Comparison of ENCODE assay signal across 16 cellular contexts in genomic region chr1:196466656-196467055, GRCh38.
A peak's percentile ranks its signal among the peaks of the same experiment; 100 is the strongest.
DNase-seq lines count a peak whose midpoint lies in the region; ATAC-seq and TF ChIP-seq lines count a peak whose summit lies in the region.
"Had no signal": no experiment of that assay in that cellular context is flagged by ENCODE, and none has a peak within 500 bp of the region (broad histone marks: within the 10 kb centered on the region; RNA-seq: fewer than 3 reads in every experiment).

No MANE protein-coding gene starts in this region.

- H3K4me3 Mint-ChIP-seq in stimulated activated memory B cell treated with anti-CD40 and anti-IgM and Interleukin-4, amounts not matched to agents 10 μg/mL and 1 μg/mL and 100 μg/mL, for 72 hours = no peak overlapping the region

- H3K23ac ChIP-seq in mesenchymal stem cell (ENCODE audit: low read length in 2 of 2) = no peak overlapping the region

- intact Hi-C loops in mammary epithelial cell (cut with micrococcal nuclease) = no loop called here

- ATAC-seq in HG02885 (IDR thresholded peaks at IDR 0.05; ENCODE audit: poor library complexity, unreplicated experiment) = no peak
- no peak for ATAC-seq in stimulated activated memory B cell treated with anti-CD40 and anti-IgM and Interleukin-4, amounts not matched to agents 10 μg/mL and 1 μg/mL and 100 μg/mL, for 72 hours
- ATAC-seq: pancreas had no signal

- H3K4me1 ChIP-seq in mammary epithelial cell (ENCODE audit: insufficient read depth, low read length) (peaks cover 9% of the 10 kb centered on the region), mesenchymal stem cell (ENCODE audit: control insufficient read depth, insufficient read depth, low read depth, low read length) (no peaks in the 10 kb centered on the region)
- H3K4me1 ChIP-seq: uterus had no signal

- H3K9ac ChIP-seq in mammary epithelial cell (ENCODE audit: insufficient read depth, low read length) (no peak overlapping the region), mesenchymal stem cell (ENCODE audit: low read length) (peak overlapping the region; percentile 17)

- H3K27me3 Mint-ChIP-seq in stimulated activated memory B cell treated with anti-CD40 and anti-IgM and Interleukin-4, amounts not matched to agents 10 μg/mL and 1 μg/mL and 100 μg/mL, for 72 hours = no peaks in the 10 kb centered on the region

- H2AK5ac ChIP-seq in mesenchymal stem cell (ENCODE audit: low read length, severe bottlenecking) = peak overlapping the region; percentile 99

- in situ Hi-C loops in mammary epithelial cell (cut with MboI; ENCODE audit: low sequenced_read_pairs in 2 of 2) = no loop called here

- H3K79me1 ChIP-seq in mesenchymal stem cell (replicated peaks; ENCODE audit: low read length, poor library complexity, severe bottlenecking) = peaks cover 3% of the 10 kb centered on the region

- TF ChIP-seq CTCF in AG10803 (conservative IDR thresholded peaks at IDR 0.05; ENCODE audit: low read length) (no peak), mammary epithelial cell (conservative IDR thresholded peaks at IDR 0.05 in 1 of 2, IDR thresholded peaks at IDR 0.05 in 1 of 2; ENCODE audit: extremely low read depth in 1 of 2, insufficient read depth in 1 of 2, low read depth in 1 of 2, low read length in 2 of 2) (no peak), coronary artery (IDR thresholded peaks at IDR 0.05) (no peak)

- no peak overlapping the region for H2BK120ac ChIP-seq in mesenchymal stem cell (ENCODE audit: low read depth, low read length)

- H3K4me2 ChIP-seq in mammary epithelial cell (ENCODE audit: insufficient read depth, low read depth, low read length) (no peak overlapping the region), mesenchymal stem cell (ENCODE audit: low read length, poor library complexity, severe bottlenecking) (peak overlapping the region; percentile 41)
- H3K4me2 ChIP-seq: hepatocyte had no signal

- no peaks in the 10 kb centered on the region for H3K36me3 Mint-ChIP-seq in stimulated activated memory B cell treated with anti-CD40 and anti-IgM and Interleukin-4, amounts not matched to agents 10 μg/mL and 1 μg/mL and 100 μg/mL, for 72 hours

- H3K27ac ChIP-seq in mammary epithelial cell (ENCODE audit: insufficient read depth, low read depth, low read length) (no peak overlapping the region), mesenchymal stem cell (ENCODE audit: low read length, poor library complexity, severe bottlenecking) (peak overlapping the region; percentile 99), substantia nigra (ENCODE audit: low read depth, low read length, poor library complexity, severe bottlenecking) (no peak overlapping the region), coronary artery (no peak overlapping the region)
- H3K27ac ChIP-seq: adrenal gland, hepatocyte, pancreas, uterus had no signal

- H3K27me3 ChIP-seq in mammary epithelial cell (ENCODE audit: insufficient read depth, low read length) (no peaks in the 10 kb centered on the region), mesenchymal stem cell (ENCODE audit: control insufficient read depth in 1 of 2, insufficient read depth in 1 of 2, low read length in 2 of 2) (no peaks in the 10 kb centered on the region)
- H3K27me3 ChIP-seq: adrenal gland, hepatocyte, pancreas, uterus had no signal

- H3K9me3 Mint-ChIP-seq in stimulated activated memory B cell treated with anti-CD40 and anti-IgM and Interleukin-4, amounts not matched to agents 10 μg/mL and 1 μg/mL and 100 μg/mL, for 72 hours = no peaks in the 10 kb centered on the region

- dilution Hi-C loops in mammary epithelial cell (cut with HindIII; ENCODE audit: low sequenced_read_pairs) = no loop called here

- 89% methylated on average over 1 of the region's 1 CpG for WGBS in mammary epithelial cell (ENCODE audit: low coverage, missing lambda C conversion rate)
- WGBS in mesenchymal stem cell = 85% methylated on average over 1 of the region's 1 CpG

- no peak overlapping the region for H3K4ac ChIP-seq in mesenchymal stem cell (ENCODE audit: low read depth in 1 of 2, low read length in 2 of 2)

- no peak overlapping the region for H2BK15ac ChIP-seq in mesenchymal stem cell (ENCODE audit: low read depth, poor library complexity, severe bottlenecking)

- no peaks in the 10 kb centered on the region for H4K20me1 ChIP-seq in mammary epithelial cell (ENCODE audit: insufficient read depth, low read length)

- no peaks in the 10 kb centered on the region for H3K4me1 Mint-ChIP-seq in stimulated activated memory B cell treated with anti-CD40 and anti-IgM and Interleukin-4, amounts not matched to agents 10 μg/mL and 1 μg/mL and 100 μg/mL, for 72 hours

- peak; percentile 78 for DNase-seq in AG10803 (ENCODE audit: low read depth)
- DNase-seq in LHCN-M2 (ENCODE audit: low read depth) = peak; percentile 84
- DNase-seq in mammary epithelial cell = peak; percentile 72
- DNase-seq in mesenchymal stem cell = peak; percentile 75
- DNase-seq in substantia nigra (lab: John Stamatoyannopoulos, UW) = no peak
- DNase-seq in coronary artery (ENCODE audit: low spot score) = no peak
- DNase-seq: activated CD4-positive, CD25-positive, alpha-beta regulatory T cell treated with anti-CD3 and anti-CD28 coated beads, Interleukin-2, amount 50 U/mL, for 72 hours; adrenal gland; effector CD4-positive, alpha-beta T cell; Karpas-422; pancreas; uterus had no signal

- H4K8ac ChIP-seq in mesenchymal stem cell (ENCODE audit: low read length) = no peak overlapping the region

- H3K36me3 ChIP-seq in mammary epithelial cell (ENCODE audit: insufficient read depth, low read length) = no peaks in the 10 kb centered on the region
- H3K36me3 ChIP-seq in mesenchymal stem cell (ENCODE audit: control insufficient read depth in 1 of 2, insufficient read depth in 2 of 2, low read depth in 1 of 2, low read length in 2 of 2) = no peaks in the 10 kb centered on the region
- H3K36me3 ChIP-seq: adrenal gland, pancreas, uterus had no signal

- BruUV-seq in mammary epithelial cell (replicated peaks; lab: Mats Ljungman, UMichigan) = no TSS peak

- H3K4me3 ChIP-seq in AG10803 (ENCODE audit: low read length) (no peak overlapping the region), mammary epithelial cell (replicated peaks in 1 of 3; ENCODE audit: insufficient read depth in 1 of 3, low read depth in 2 of 3, low read length in 3 of 3) (no peak overlapping the region), mesenchymal stem cell (ENCODE audit: insufficient read depth in 1 of 2, low read depth in 1 of 2, low read length in 2 of 2) (no peak overlapping the region), coronary artery (no peak overlapping the region)
- H3K4me3 ChIP-seq: adrenal gland, hepatocyte, lung, pancreas, uterus had no signal

- no peak overlapping the region for H2BK12ac ChIP-seq in mesenchymal stem cell (ENCODE audit: low read length in 2 of 2)

- no peak overlapping the region for H3K14ac ChIP-seq in mesenchymal stem cell (ENCODE audit: low read length in 2 of 2)

- H4K91ac ChIP-seq in mesenchymal stem cell (ENCODE audit: low read length) = no peak overlapping the region

- H3K9me3 ChIP-seq in mammary epithelial cell (replicated peaks; ENCODE audit: insufficient read depth, low read length) = no peaks in the 10 kb centered on the region
- no peaks in the 10 kb centered on the region for H3K9me3 ChIP-seq in mesenchymal stem cell (ENCODE audit: control insufficient read depth, low read length)
- H3K9me3 ChIP-seq: adrenal gland, pancreas, uterus had no signal

- H3K79me2 ChIP-seq in mammary epithelial cell (ENCODE audit: insufficient read depth, low read length) = no peaks in the 10 kb centered on the region
- H3K79me2 ChIP-seq: hepatocyte had no signal

- H2AFZ ChIP-seq in mammary epithelial cell (ENCODE audit: low read depth, low read length) (no peak overlapping the region), mesenchymal stem cell (ENCODE audit: low read depth, low read length) (no peak overlapping the region)
- H2AFZ ChIP-seq: hepatocyte had no signal

- H3K27ac Mint-ChIP-seq in stimulated activated memory B cell treated with anti-CD40 and anti-IgM and Interleukin-4, amounts not matched to agents 10 μg/mL and 1 μg/mL and 100 μg/mL, for 72 hours = no peak overlapping the region

- peak overlapping the region; percentile 99 for H2BK5ac ChIP-seq in mesenchymal stem cell (ENCODE audit: low read depth, low read length, poor library complexity, severe bottlenecking)

- H3K18ac ChIP-seq in mesenchymal stem cell (ENCODE audit: low read depth in 1 of 2, low read length in 2 of 2) = no peak overlapping the region

- CTCF ChIA-PET in mammary epithelial cell (lab: Charles Lee; ENCODE audit: low non-redundant PET) = no interaction called here

Comparison
In these comparisons a context has a peak if more than half of its experiments do, and no peak if none do; other contexts are left out.
1. DNase-seq: peak in AG10803 (single experiment), LHCN-M2 (single experiment), mammary epithelial cell (single experiment) and mesenchymal stem cell (single experiment); none in substantia nigra (0 of 49) and coronary artery (single experiment).